In genomic region chr10:101818119-101818957, GRCh38 we compare ENCODE assay signal across 8 cellular contexts. TPM values are rescaled to one million over a fixed set of nuclear protein-coding genes. Genes with fewer than 3 reads are reported as not detected.
DNase-seq lines count a peak whose midpoint lies in the region; ATAC-seq, FAIRE-seq and TF ChIP-seq lines count a peak whose summit lies in the region.

Gene OGA, minus strand, starts transcription at chr10:101818444. Its CDS starts 422 bp downstream, at chr10:101818022.

- ATAC-seq in GM19043 (IDR thresholded peaks at IDR 0.05; ENCODE audit: low read depth, unreplicated experiment) (peak; percentile 88), HG03378 (IDR thresholded peaks at IDR 0.05; ENCODE audit: unreplicated experiment) (peak; percentile 85)

- FAIRE-seq in islet of Langerhans (lab: Jason Lieb, UNC) = peak; percentile 90

- peak within 1 kb of the TSS; percentile 100 for H3K4me3 ChIP-seq in AG10803 (ENCODE audit: low read length)

- no peak for TF ChIP-seq CTCF in AG10803 (conservative IDR thresholded peaks at IDR 0.05; ENCODE audit: low read length)

- DNase-seq in AG10803 (ENCODE audit: low read depth) = peak; percentile 100
- DNase-seq in NCI-H460 (ENCODE audit: extremely low read depth, low read depth) = peak; percentile 100
- DNase-seq in activated CD4-positive, CD25-positive, alpha-beta regulatory T cell treated with anti-CD3 and anti-CD28 coated beads, Interleukin-2, amount 50 U/mL, for 72 hours = peak; percentile 97
- peak; percentile 98 to 99 for DNase-seq in cerebellar nuclear complex (lab: John Stamatoyannopoulos, UW)
- DNase-seq in stimulated activated CD4-positive, alpha-beta T cell treated with anti-CD3 and anti-CD28 coated beads, Interleukin-12 subunit alpha, Interleukin-12 subunit beta, amount 100 ng/mL, for 4 hours = peak; percentile 93

RNA-seq across cellular contexts. Expression of gene OGA, which starts in this region (rescaled TPM):
- total RNA-seq in NCI-H460 (2014; rRNA removed; shearing (Covaris generic)) = 79.9 and 96.2 TPM in 2 replicates
- polyA plus RNA-seq in NCI-H460 (2014; cell fraction: nucleus; rRNA removed) = 114 and 166 TPM in 2 replicates

Comparison
In these comparisons a context has a peak if more than half of its experiments do, and no peak if none do; other contexts are left out.
1. Peak in every context shown above with its lines: DNase-seq, ATAC-seq and H3K4me3 ChIP-seq.